16 cellular contexts compared by ENCODE assay signal in genomic region chr14:92937229-92937937, GRCh38. TPM values are rescaled to one million over a fixed set of nuclear protein-coding genes. Genes with fewer than 3 reads are reported as not detected.
A peak's percentile ranks its signal among the peaks of the same experiment; 100 is the strongest.
DNase-seq lines count a peak whose midpoint lies in the region; ATAC-seq and TF ChIP-seq lines count a peak whose summit lies in the region.
"Had no signal": no experiment of that assay in that cellular context is flagged by ENCODE, and none has a peak within 500 bp of the region (broad histone marks: within the 10 kb centered on the region; RNA-seq: fewer than 3 reads in every experiment).

No MANE protein-coding gene starts in this region.

- no peaks in the 10 kb centered on the region for H3K27me3 Mint-ChIP-seq in MCF 10A (ENCODE audit: insufficient read depth, unreplicated experiment)
- H3K27me3 Mint-ChIP-seq: activated naive CD4-positive, alpha-beta T cell treated with anti-CD3 and anti-CD28 coated beads, Interleukin-2, amount 50 U/mL, for 24 hours; effector memory CD8-positive, alpha-beta T cell had no signal

- peak; percentile 85 for ATAC-seq in esophagus mucosa
- no peak for ATAC-seq in GM21528 (IDR thresholded peaks at IDR 0.05; ENCODE audit: low FRiP score, unreplicated experiment)
- ATAC-seq in HG03280 (IDR thresholded peaks at IDR 0.05; ENCODE audit: unreplicated experiment): no peak
- ATAC-seq: effector memory CD8-positive, alpha-beta T cell had no signal

- no peak overlapping the region for H3K4me3 ChIP-seq in breast epithelium
- H3K4me3 ChIP-seq: cardiac muscle cell, upper lobe of left lung had no signal

- no TSS peak for BruUV-seq in MCF 10A (replicated peaks; lab: Mats Ljungman, UMichigan)

- no peak overlapping the region for H3K27ac Mint-ChIP-seq in MCF 10A (ENCODE audit: low read depth, unreplicated experiment)
- H3K27ac Mint-ChIP-seq: activated naive CD4-positive, alpha-beta T cell treated with anti-CD3 and anti-CD28 coated beads, Interleukin-2, amount 50 U/mL, for 24 hours; HFFc6 had no signal

- intact Hi-C loops in MCF 10A (cut with micrococcal nuclease): no loop called here
- intact Hi-C loops in breast epithelium (cut with DNase I; ENCODE audit: low total_unique reads): no loop called here

- TF ChIP-seq CTCF in MCF 10A (IDR thresholded peaks at IDR 0.05; ENCODE audit: unreplicated experiment) (no peak), breast epithelium (IDR thresholded peaks at IDR 0.05) (no peak)

- H3K27ac ChIP-seq in breast epithelium: no peak overlapping the region
- H3K27ac ChIP-seq: cardiac muscle cell, upper lobe of left lung had no signal

- no peaks in the 10 kb centered on the region for H3K4me1 ChIP-seq in breast epithelium
- H3K4me1 ChIP-seq: upper lobe of left lung had no signal

- POLR2A ChIA-PET in MCF 10A (lab: Yijun Ruan, JAX): interaction anchor here (0.8 kb wide), 2 partner anchors 11 to 24 kb away, joined by 3 to 4 read pairs; no protein-coding TSS in a partner anchor

- H3K4me1 Mint-ChIP-seq in MCF 10A (ENCODE audit: insufficient read depth, unreplicated experiment): peaks cover 10% of the 10 kb centered on the region
- H3K4me1 Mint-ChIP-seq: activated naive CD4-positive, alpha-beta T cell treated with anti-CD3 and anti-CD28 coated beads, Interleukin-2, amount 50 U/mL, for 24 hours had no signal

- TF ChIP-seq POLR2A in breast epithelium (IDR thresholded peaks at IDR 0.05): no peak

- CTCF ChIA-PET in MCF 10A (lab: Yijun Ruan, JAX): interaction anchor here (0.7 to 1.1 kb wide), 2 partner anchors 9 to 10 kb away, joined by 3 to 4 read pairs; no protein-coding TSS in a partner anchor

- H3K9me3 ChIP-seq in breast epithelium: no peaks in the 10 kb centered on the region
- H3K9me3 ChIP-seq: BE2C, upper lobe of left lung had no signal

- H3K9me3 Mint-ChIP-seq in MCF 10A (ENCODE audit: unreplicated experiment): no peaks in the 10 kb centered on the region
- H3K9me3 Mint-ChIP-seq: activated naive CD4-positive, alpha-beta T cell treated with anti-CD3 and anti-CD28 coated beads, Interleukin-2, amount 50 U/mL, for 24 hours; effector memory CD8-positive, alpha-beta T cell; HFFc6 had no signal

- DNase-seq in MCF 10A (ENCODE audit: unreplicated experiment): peak; percentile 40
- no peak for DNase-seq in breast epithelium (ENCODE audit: low spot score in 2 of 2)
- peak; percentile 30 for DNase-seq in NCI-H345 treated with DMSO at 0.1 percent for 48 hours (lab: John Stamatoyannopoulos, UW; ENCODE audit: unreplicated experiment)
- no peak for DNase-seq in glomerular visceral epithelial cell (ENCODE audit: extremely low spot score)
- no peak for DNase-seq in NCI-H2081 treated with DMSO at 0.1 percent for 48 hours (lab: John Stamatoyannopoulos, UW)
- DNase-seq: effector memory CD8-positive, alpha-beta T cell; HFFc6; MM.1S had no signal

- H3K36me3 ChIP-seq in breast epithelium: no peaks in the 10 kb centered on the region
- H3K36me3 ChIP-seq: cardiac muscle cell had no signal

- no peaks in the 10 kb centered on the region for H3K27me3 ChIP-seq in breast epithelium
- H3K27me3 ChIP-seq: BE2C, cardiac muscle cell, upper lobe of left lung had no signal

- peaks cover 21% of the 10 kb centered on the region for H3K36me3 Mint-ChIP-seq in MCF 10A (ENCODE audit: insufficient read depth, unreplicated experiment)

- H3K4me3 Mint-ChIP-seq in MCF 10A (ENCODE audit: unreplicated experiment): no peak overlapping the region
- H3K4me3 Mint-ChIP-seq: activated naive CD4-positive, alpha-beta T cell treated with anti-CD3 and anti-CD28 coated beads, Interleukin-2, amount 50 U/mL, for 24 hours; effector memory CD8-positive, alpha-beta T cell; HFFc6 had no signal

RNA-seq across cellular contexts. Expression of gene CHGA, which starts 14.4 kb away (rescaled TPM):
- total RNA-seq in MCF 10A (2022) (0.35 TPM in 1 of 2 replicates, not detected in the other), breast epithelium (1 to 10 TPM in 1 of 3 donors, under 1 TPM in 1, not detected in 1; 0.98 to 1.3 TPM), esophagus mucosa (0.08 TPM)
- total RNA-seq: activated CD8-positive, alpha-beta memory T cell treated with anti-CD3 and anti-CD28 coated beads for 36 hours; cardiac muscle cell; HFFc6 had no signal

Comparison
In these comparisons a context has a peak if more than half of its experiments do, and no peak if none do; other contexts are left out.
1. DNase-seq: peak in MCF 10A (single experiment) and NCI-H345 treated with DMSO at 0.1 percent for 48 hours (single experiment); none in breast epithelium (0 of 2), glomerular visceral epithelial cell (single experiment) and NCI-H2081 treated with DMSO at 0.1 percent for 48 hours (single experiment).